Comparison of ENCODE assay signal across 8 cellular contexts in the genomic region with DNA sequence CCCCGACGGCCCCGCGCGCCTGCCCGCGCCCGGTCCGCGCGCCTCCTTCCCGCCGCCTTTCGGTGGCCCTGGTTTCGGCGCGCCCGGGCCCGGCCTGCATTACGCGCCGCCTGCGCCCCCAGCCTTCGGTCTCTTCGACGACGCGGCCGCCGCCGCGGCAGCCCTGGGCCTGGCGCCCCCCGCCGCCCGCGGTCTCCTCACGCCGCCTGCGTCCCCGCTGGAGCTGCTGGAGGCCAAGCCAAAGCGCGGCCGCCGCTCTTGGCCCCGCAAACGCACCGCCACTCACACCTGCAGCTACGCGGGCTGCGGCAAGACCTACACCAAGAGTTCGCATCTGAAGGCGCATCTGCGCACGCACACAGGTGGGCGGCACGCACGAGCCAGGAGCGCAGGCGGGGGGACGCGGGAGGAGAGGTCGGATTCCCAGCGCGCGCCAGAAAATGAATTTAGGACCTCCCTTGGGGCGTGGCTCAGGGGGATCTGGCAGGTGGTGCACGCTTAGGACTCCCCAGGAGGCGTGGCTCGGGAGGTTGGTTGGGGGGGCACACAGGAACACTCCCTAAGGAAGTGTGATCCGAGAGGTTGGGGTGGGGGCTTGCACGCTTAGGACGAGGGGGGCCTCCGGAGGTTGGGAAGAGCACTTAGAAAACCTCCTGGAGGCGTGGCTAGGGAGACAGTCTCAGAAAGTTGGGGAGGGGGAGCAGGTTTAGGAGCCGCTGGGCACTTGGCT. TPM values are rescaled to one million over a fixed set of nuclear protein-coding genes. Genes with fewer than 3 reads are reported as not detected.
DNase-seq lines count a peak whose midpoint lies in the region; ATAC-seq and TF ChIP-seq lines count a peak whose summit lies in the region.

No MANE protein-coding gene starts in this region.

- H2AFZ ChIP-seq in neural progenitor cell (replicated peaks), result peak overlapping the region; percentile 57

- peak; percentile 80 for DNase-seq in 8988T
- DNase-seq in HFFc6, result no peak
- peak; percentile 27 to 43 for DNase-seq in activated CD4-positive, alpha-beta T cell treated with anti-CD3 and anti-CD28 coated beads, Interleukin-2, amount 50 U/mL, for 48 hours
- DNase-seq in esophagus squamous epithelium (lab: John Stamatoyannopoulos, UW), result no peak
- DNase-seq in neural progenitor cell (ENCODE audit: low spot score), result peak; percentile 86
- no peak for DNase-seq in kidney glomerular epithelial cell (lab: John Stamatoyannopoulos, UW)

- peaks cover 42% of the 10 kb centered on the region for H3K36me3 Mint-ChIP-seq in HFFc6 (ENCODE audit: low read depth)
- no peaks in the 10 kb centered on the region for H3K36me3 Mint-ChIP-seq in neural progenitor cell

- H3K4me3 ChIP-seq in esophagus squamous epithelium, result peak overlapping the region; percentile 57 to 91 (median 78)
- peak overlapping the region; percentile 41 for H3K4me3 ChIP-seq in neural progenitor cell

- peaks cover 45% of the 10 kb centered on the region for H3K27me3 Mint-ChIP-seq in HFFc6 (ENCODE audit: insufficient read depth)
- H3K27me3 Mint-ChIP-seq in neural progenitor cell (ENCODE audit: insufficient read depth, low read depth), result peaks cover 56% of the 10 kb centered on the region

- H3K27ac ChIP-seq in esophagus squamous epithelium, result peak overlapping the region; percentile 89 to 96 (median 94)
- no peak overlapping the region for H3K27ac ChIP-seq in neural progenitor cell

- peak overlapping the region; percentile 94 for H3K4me3 Mint-ChIP-seq in HFFc6
- H3K4me3 Mint-ChIP-seq in neural progenitor cell, result peak overlapping the region; percentile 75

- peaks cover 37% of the 10 kb centered on the region for H4K20me1 ChIP-seq in neural progenitor cell (ENCODE audit: low read depth)

- H3K4me1 Mint-ChIP-seq in HFFc6 (ENCODE audit: low read depth) (peaks cover 44% of the 10 kb centered on the region), neural progenitor cell (peaks cover 4% of the 10 kb centered on the region)

- peaks cover 12% of the 10 kb centered on the region for H3F3A ChIP-seq in neural progenitor cell (ENCODE audit: low read depth)

- H3K27me3 ChIP-seq in esophagus squamous epithelium, result peaks cover 0 to 16% (median 0%) of the 10 kb centered on the region in 4 donors
- H3K27me3 ChIP-seq in neural progenitor cell, result peaks cover 100% of the 10 kb centered on the region

- peaks cover 18% of the 10 kb centered on the region for H3K9me3 Mint-ChIP-seq in HFFc6
- H3K9me3 Mint-ChIP-seq in neural progenitor cell, result no peaks in the 10 kb centered on the region

- TF ChIP-seq CTCF in HFFc6 (IDR thresholded peaks at IDR 0.05) (no peak), esophagus squamous epithelium (IDR thresholded peaks at IDR 0.05) (peak in 1 of 6 experiments; percentile 4), neural progenitor cell (IDR thresholded peaks at IDR 0.05) (no peak)

- ATAC-seq in GM21360 (IDR thresholded peaks at IDR 0.05; ENCODE audit: unreplicated experiment) (no peak), HG03196 (IDR thresholded peaks at IDR 0.05; ENCODE audit: unreplicated experiment) (no peak)

- H3K9me3 ChIP-seq in esophagus squamous epithelium (no peaks in the 10 kb centered on the region), neural progenitor cell (ENCODE audit: low read depth) (no peaks in the 10 kb centered on the region)

- H3K4me1 ChIP-seq in esophagus squamous epithelium (peaks cover 21 to 66% (median 24%) of the 10 kb centered on the region in 3 donors), neural progenitor cell (peaks cover 11% of the 10 kb centered on the region)

- no peak overlapping the region for H3K9ac ChIP-seq in neural progenitor cell

- peak in 2 of 4 donors; percentile 8 to 12 for TF ChIP-seq POLR2A in esophagus squamous epithelium (IDR thresholded peaks at IDR 0.05)

- H3K27ac Mint-ChIP-seq in HFFc6 (peak overlapping the region; percentile 83), neural progenitor cell (no peak overlapping the region)

- 29 to 48% methylated on average over 5 to 16 of the region's 76 CpGs for WGBS in esophagus squamous epithelium, 2 donors

- H3K36me3 ChIP-seq in esophagus squamous epithelium (peaks cover 0 to 22% (median 0%) of the 10 kb centered on the region in 3 donors), neural progenitor cell (no peaks in the 10 kb centered on the region)

- intact Hi-C loops in esophagus squamous epithelium (cut with DNase I), result no loop called here

- H3K4me2 ChIP-seq in neural progenitor cell, result peak overlapping the region; percentile 73

- no peaks in the 10 kb centered on the region for H3K79me2 ChIP-seq in neural progenitor cell (ENCODE audit: low read depth)

RNA-seq across cellular contexts. Expression of a gene that starts 1.2 kb away (rescaled TPM):
- 10 to 100 TPM; 26.4 to 36.8 (median 32.4) TPM for total RNA-seq in HFFc6 (2021; fragmentation: NEBNext Ultra II Directional; extraction: Animal tissue kit (Norgen Biotek cat#: 25700))
- 10 to 100 TPM in 1 of 4 donors, 1 to 10 TPM in 3; 4.2 to 11.4 (median 8.0) TPM for total RNA-seq in esophagus squamous epithelium
- total RNA-seq in neural progenitor cell (ENCODE audit: low replicate concordance), result not detected in 2 replicates

Comparison
In these comparisons a context has a peak if more than half of its experiments do, and no peak if none do; other contexts are left out.
1. DNase-seq: peak in 8988T (single experiment), activated CD4-positive, alpha-beta T cell treated with anti-CD3 and anti-CD28 coated beads, Interleukin-2, amount 50 U/mL, for 48 hours (2 of 2) and neural progenitor cell (single experiment); none in HFFc6 (single experiment), esophagus squamous epithelium (single experiment) and kidney glomerular epithelial cell (single experiment).